13 cellular contexts compared by ENCODE assay signal in the genomic region with DNA sequence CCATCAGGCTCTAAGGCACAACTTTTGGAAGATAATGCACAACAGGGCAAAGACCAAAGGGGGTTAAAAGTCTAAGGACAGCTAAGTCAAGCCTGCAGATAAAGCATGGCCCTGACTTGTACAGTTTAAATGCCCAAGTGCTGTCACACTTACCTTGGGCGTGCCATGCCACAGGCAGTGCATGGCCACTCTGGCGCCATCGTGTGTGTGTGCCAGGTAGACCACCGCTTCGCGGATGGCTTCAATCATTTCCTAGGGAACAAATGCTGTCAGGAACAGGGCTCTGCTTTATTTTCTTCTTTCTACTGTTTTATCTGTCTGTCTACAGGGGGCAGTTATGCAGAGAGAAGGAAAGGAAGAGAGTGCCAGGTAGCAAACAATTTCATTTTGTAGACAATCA.
DNase-seq lines count a peak whose midpoint lies in the region; ATAC-seq and TF ChIP-seq lines count a peak whose summit lies in the region.
"Had no signal": no experiment of that assay in that cellular context is flagged by ENCODE, and none has a peak within 500 bp of the region (broad histone marks: within the 10 kb centered on the region; RNA-seq: fewer than 3 reads in every experiment).

No MANE protein-coding gene starts in this region.

- H3K4me3 Mint-ChIP-seq in activated naive CD4-positive, alpha-beta T cell treated with anti-CD3 and anti-CD28 coated beads, Interleukin-2, amount 10 ng/mL, durations not matched to agents 7 days and 5 days: no peak overlapping the region
- H3K4me3 Mint-ChIP-seq in stimulated activated naive CD8-positive, alpha-beta T cell treated with anti-CD3 and anti-CD28 coated beads, Interleukin-15, Interleukin-2, amounts not matched to agents 100 ng/mL and 50 ng/mL, for 24 hours: no peak overlapping the region
- H3K4me3 Mint-ChIP-seq: activated CD8-positive, alpha-beta memory T cell treated with anti-CD3 and anti-CD28 coated beads, Interleukin-2, amount 10 ng/mL, durations not matched to agents 7 days and 5 days; CD8-positive, alpha-beta memory T cell had no signal

- no peaks in the 10 kb centered on the region for H3K27me3 Mint-ChIP-seq in activated naive CD4-positive, alpha-beta T cell treated with anti-CD3 and anti-CD28 coated beads, Interleukin-2, amount 10 ng/mL, durations not matched to agents 7 days and 5 days
- no peaks in the 10 kb centered on the region for H3K27me3 Mint-ChIP-seq in stimulated activated naive CD8-positive, alpha-beta T cell treated with anti-CD3 and anti-CD28 coated beads, Interleukin-15, Interleukin-2, amounts not matched to agents 100 ng/mL and 50 ng/mL, for 24 hours
- H3K27me3 Mint-ChIP-seq: activated CD8-positive, alpha-beta memory T cell treated with anti-CD3 and anti-CD28 coated beads, Interleukin-2, amount 10 ng/mL, durations not matched to agents 7 days and 5 days; CD8-positive, alpha-beta memory T cell had no signal

- CTCF ChIA-PET in activated naive CD4-positive, alpha-beta T cell treated with anti-CD3 and anti-CD28 coated beads, Interleukin-2, amount 10 ng/mL, durations not matched to agents 7 days and 5 days (lab: Charles Lee): interaction anchor here (1.5 kb wide), 1 partner anchor 97 kb away, joined by 5 read pairs; no protein-coding TSS in a partner anchor

- peak; percentile 22 for DNase-seq in activated naive CD4-positive, alpha-beta T cell treated with anti-CD3 and anti-CD28 coated beads, Interleukin-2, amount 10 ng/mL, durations not matched to agents 7 days and 5 days
- no peak for DNase-seq in activated naive CD4-positive, alpha-beta T cell treated with anti-CD3 and anti-CD28 coated beads, Interleukin-2, amount 50 U/mL, for 16 hours
- DNase-seq in foreskin fibroblast (no peak), DMS79 treated with DMSO at 0.1 percent for 48 hours (lab: John Stamatoyannopoulos, UW) (no peak), NOMO-1 treated with dmso at 0.1 percent for 144 hours (lab: John Stamatoyannopoulos, UW; ENCODE audit: unreplicated experiment) (no peak)
- DNase-seq: activated CD8-positive, alpha-beta memory T cell treated with anti-CD3 and anti-CD28 coated beads, Interleukin-2, amount 10 ng/mL, durations not matched to agents 7 days and 5 days; CD8-positive, alpha-beta memory T cell; NCI-H1417 treated with DMSO at 0.1 percent for 48 hours; psoas muscle had no signal

- no peak overlapping the region for H3K4me3 ChIP-seq in foreskin fibroblast (ENCODE audit: low read depth in 1 of 2, low read length in 2 of 2)
- H3K4me3 ChIP-seq: coronary artery, psoas muscle had no signal

- H3K4me1 Mint-ChIP-seq in activated naive CD4-positive, alpha-beta T cell treated with anti-CD3 and anti-CD28 coated beads, Interleukin-2, amount 10 ng/mL, durations not matched to agents 7 days and 5 days: no peaks in the 10 kb centered on the region
- H3K4me1 Mint-ChIP-seq in stimulated activated naive CD8-positive, alpha-beta T cell treated with anti-CD3 and anti-CD28 coated beads, Interleukin-15, Interleukin-2, amounts not matched to agents 100 ng/mL and 50 ng/mL, for 24 hours (ENCODE audit: low read depth): no peaks in the 10 kb centered on the region
- H3K4me1 Mint-ChIP-seq: activated CD8-positive, alpha-beta memory T cell treated with anti-CD3 and anti-CD28 coated beads, Interleukin-2, amount 10 ng/mL, durations not matched to agents 7 days and 5 days; CD8-positive, alpha-beta memory T cell had no signal

- ATAC-seq in SK-N-SH treated with all-trans-retinoic acid at 6 μM for 48 hours (peak; percentile 42), HG02571 (IDR thresholded peaks at IDR 0.05; ENCODE audit: unreplicated experiment) (no peak)
- ATAC-seq: activated CD8-positive, alpha-beta memory T cell treated with anti-CD3 and anti-CD28 coated beads, Interleukin-2, amount 10 ng/mL, durations not matched to agents 7 days and 5 days; psoas muscle had no signal

- H3K9me3 Mint-ChIP-seq in activated naive CD4-positive, alpha-beta T cell treated with anti-CD3 and anti-CD28 coated beads, Interleukin-2, amount 10 ng/mL, durations not matched to agents 7 days and 5 days: no peaks in the 10 kb centered on the region
- H3K9me3 Mint-ChIP-seq in stimulated activated naive CD8-positive, alpha-beta T cell treated with anti-CD3 and anti-CD28 coated beads, Interleukin-15, Interleukin-2, amounts not matched to agents 100 ng/mL and 50 ng/mL, for 24 hours: no peaks in the 10 kb centered on the region
- H3K9me3 Mint-ChIP-seq: CD8-positive, alpha-beta memory T cell had no signal

- no peak overlapping the region for H3K27ac Mint-ChIP-seq in activated naive CD4-positive, alpha-beta T cell treated with anti-CD3 and anti-CD28 coated beads, Interleukin-2, amount 10 ng/mL, durations not matched to agents 7 days and 5 days
- H3K27ac Mint-ChIP-seq in stimulated activated naive CD8-positive, alpha-beta T cell treated with anti-CD3 and anti-CD28 coated beads, Interleukin-15, Interleukin-2, amounts not matched to agents 100 ng/mL and 50 ng/mL, for 24 hours: peak overlapping the region; percentile 59
- H3K27ac Mint-ChIP-seq: activated CD8-positive, alpha-beta memory T cell treated with anti-CD3 and anti-CD28 coated beads, Interleukin-2, amount 10 ng/mL, durations not matched to agents 7 days and 5 days had no signal

- TF ChIP-seq CTCF in foreskin fibroblast (IDR thresholded peaks at IDR 0.05; ENCODE audit: low read depth, low read length): peak; percentile 2

- peaks cover 36% of the 10 kb centered on the region for H3K36me3 Mint-ChIP-seq in activated naive CD4-positive, alpha-beta T cell treated with anti-CD3 and anti-CD28 coated beads, Interleukin-2, amount 10 ng/mL, durations not matched to agents 7 days and 5 days
- peaks cover 71% of the 10 kb centered on the region for H3K36me3 Mint-ChIP-seq in stimulated activated naive CD8-positive, alpha-beta T cell treated with anti-CD3 and anti-CD28 coated beads, Interleukin-15, Interleukin-2, amounts not matched to agents 100 ng/mL and 50 ng/mL, for 24 hours (ENCODE audit: low read depth)

TF ChIP-seq in SK-N-SH treated with all-trans-retinoic acid at 6 μM for 48 hours, 23 proteins besides CTCF, POLR2A, EP300 and RAD21:
- TF ChIP-seq TSHZ2 (CRISPR knock-in tag; IDR thresholded peaks at IDR 0.05) (no peak), ZNF70 (CRISPR knock-in tag; IDR thresholded peaks at IDR 0.05) (no peak)
